ENCODE assay signal across 1 cellular context in the genomic region with DNA sequence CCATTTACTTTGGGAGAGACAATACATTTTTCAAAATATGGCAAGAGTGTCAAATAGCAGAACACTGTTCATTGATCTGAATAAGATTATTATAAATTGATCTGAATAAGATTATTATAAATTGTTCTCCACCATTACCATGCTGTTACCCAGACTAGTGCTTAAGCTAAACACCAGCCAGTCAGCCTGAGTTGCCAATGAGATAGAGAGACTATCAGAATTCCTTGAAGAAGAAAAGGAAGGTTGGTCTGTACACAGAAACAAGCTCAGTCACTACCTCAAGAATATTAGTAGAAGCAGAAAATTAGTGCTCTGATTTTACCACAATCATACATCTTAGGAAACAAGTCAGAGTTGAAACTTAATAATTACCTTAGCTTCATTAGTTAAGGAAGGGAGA.
TF ChIP-seq lines count a peak whose summit lies in the region.

No MANE protein-coding gene starts in this region.

TF ChIP-seq in GM23338, 12 proteins besides CTCF, POLR2A, EP300 and RAD21:
- TF ChIP-seq, protein P1, sequence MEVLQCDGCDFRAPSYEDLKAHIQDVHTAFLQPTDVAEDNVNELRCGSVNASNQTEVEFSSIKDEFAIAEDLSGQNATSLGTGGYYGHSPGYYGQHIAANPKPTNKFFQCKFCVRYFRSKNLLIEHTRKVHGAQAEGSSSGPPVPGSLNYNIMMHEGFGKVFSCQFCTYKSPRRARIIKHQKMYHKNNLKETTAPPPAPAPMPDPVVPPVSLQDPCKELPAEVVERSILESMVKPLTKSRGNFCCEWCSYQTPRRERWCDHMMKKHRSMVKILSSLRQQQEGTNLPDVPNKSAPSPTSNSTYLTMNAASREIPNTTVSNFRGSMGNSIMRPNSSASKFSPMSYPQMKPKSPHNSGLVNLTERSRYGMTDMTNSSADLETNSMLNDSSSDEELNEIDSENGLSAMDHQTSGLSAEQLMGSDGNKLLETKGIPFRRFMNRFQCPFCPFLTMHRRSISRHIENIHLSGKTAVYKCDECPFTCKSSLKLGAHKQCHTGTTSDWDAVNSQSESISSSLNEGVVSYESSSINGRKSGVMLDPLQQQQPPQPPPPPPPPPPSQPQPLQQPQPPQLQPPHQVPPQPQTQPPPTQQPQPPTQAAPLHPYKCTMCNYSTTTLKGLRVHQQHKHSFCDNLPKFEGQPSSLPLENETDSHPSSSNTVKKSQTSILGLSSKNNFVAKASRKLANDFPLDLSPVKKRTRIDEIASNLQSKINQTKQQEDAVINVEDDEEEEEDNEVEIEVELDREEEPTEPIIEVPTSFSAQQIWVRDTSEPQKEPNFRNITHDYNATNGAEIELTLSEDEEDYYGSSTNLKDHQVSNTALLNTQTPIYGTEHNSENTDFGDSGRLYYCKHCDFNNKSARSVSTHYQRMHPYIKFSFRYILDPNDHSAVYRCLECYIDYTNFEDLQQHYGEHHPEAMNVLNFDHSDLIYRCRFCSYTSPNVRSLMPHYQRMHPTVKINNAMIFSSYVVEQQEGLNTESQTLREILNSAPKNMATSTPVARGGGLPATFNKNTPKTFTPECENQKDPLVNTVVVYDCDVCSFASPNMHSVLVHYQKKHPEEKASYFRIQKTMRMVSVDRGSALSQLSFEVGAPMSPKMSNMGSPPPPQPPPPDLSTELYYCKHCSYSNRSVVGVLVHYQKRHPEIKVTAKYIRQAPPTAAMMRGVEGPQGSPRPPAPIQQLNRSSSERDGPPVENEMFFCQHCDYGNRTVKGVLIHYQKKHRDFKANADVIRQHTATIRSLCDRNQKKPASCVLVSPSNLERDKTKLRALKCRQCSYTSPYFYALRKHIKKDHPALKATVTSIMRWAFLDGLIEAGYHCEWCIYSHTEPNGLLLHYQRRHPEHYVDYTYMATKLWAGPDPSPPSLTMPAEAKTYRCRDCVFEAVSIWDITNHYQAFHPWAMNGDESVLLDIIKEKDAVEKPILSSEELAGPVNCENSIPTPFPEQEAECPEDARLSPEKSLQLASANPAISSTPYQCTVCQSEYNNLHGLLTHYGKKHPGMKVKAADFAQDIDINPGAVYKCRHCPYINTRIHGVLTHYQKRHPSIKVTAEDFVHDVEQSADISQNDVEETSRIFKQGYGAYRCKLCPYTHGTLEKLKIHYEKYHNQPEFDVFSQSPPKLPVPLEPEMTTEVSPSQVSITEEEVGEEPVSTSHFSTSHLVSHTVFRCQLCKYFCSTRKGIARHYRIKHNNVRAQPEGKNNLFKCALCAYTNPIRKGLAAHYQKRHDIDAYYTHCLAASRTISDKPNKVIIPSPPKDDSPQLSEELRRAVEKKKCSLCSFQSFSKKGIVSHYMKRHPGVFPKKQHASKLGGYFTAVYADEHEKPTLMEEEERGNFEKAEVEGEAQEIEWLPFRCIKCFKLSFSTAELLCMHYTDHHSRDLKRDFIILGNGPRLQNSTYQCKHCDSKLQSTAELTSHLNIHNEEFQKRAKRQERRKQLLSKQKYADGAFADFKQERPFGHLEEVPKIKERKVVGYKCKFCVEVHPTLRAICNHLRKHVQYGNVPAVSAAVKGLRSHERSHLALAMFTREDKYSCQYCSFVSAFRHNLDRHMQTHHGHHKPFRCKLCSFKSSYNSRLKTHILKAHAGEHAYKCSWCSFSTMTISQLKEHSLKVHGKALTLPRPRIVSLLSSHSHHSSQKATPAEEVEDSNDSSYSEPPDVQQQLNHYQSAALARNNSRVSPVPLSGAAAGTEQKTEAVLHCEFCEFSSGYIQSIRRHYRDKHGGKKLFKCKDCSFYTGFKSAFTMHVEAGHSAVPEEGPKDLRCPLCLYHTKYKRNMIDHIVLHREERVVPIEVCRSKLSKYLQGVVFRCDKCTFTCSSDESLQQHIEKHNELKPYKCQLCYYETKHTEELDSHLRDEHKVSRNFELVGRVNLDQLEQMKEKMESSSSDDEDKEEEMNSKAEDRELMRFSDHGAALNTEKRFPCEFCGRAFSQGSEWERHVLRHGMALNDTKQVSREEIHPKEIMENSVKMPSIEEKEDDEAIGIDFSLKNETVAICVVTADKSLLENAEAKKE (CRISPR knock-in tag; IDR thresholded peaks at IDR 0.05) = no peak
- TF ChIP-seq ZNF331 (CRISPR knock-in tag; IDR thresholded peaks at IDR 0.05; ENCODE audit: low read depth) (no peak), JUNB (IDR thresholded peaks at IDR 0.05; ENCODE audit: unreplicated experiment) (no peak), ZNF114 (CRISPR knock-in tag; IDR thresholded peaks at IDR 0.05) (no peak), POLR2AphosphoS5 (IDR thresholded peaks at IDR 0.05; ENCODE audit: low read depth) (no peak), NANOG (IDR thresholded peaks at IDR 0.05; ENCODE audit: borderline replicate concordance) (no peak), CREB1 (CRISPR knock-in tag; IDR thresholded peaks at IDR 0.05; ENCODE audit: low read depth) (no peak), EZH2phosphoT487 (IDR thresholded peaks at IDR 0.05; ENCODE audit: unreplicated experiment) (no peak), EZH2 (IDR thresholded peaks at IDR 0.05; ENCODE audit: low read depth, unreplicated experiment) (no peak), STAT1 (IDR thresholded peaks at IDR 0.05; ENCODE audit: unreplicated experiment) (no peak)
- TF ChIP-seq, protein P2, sequence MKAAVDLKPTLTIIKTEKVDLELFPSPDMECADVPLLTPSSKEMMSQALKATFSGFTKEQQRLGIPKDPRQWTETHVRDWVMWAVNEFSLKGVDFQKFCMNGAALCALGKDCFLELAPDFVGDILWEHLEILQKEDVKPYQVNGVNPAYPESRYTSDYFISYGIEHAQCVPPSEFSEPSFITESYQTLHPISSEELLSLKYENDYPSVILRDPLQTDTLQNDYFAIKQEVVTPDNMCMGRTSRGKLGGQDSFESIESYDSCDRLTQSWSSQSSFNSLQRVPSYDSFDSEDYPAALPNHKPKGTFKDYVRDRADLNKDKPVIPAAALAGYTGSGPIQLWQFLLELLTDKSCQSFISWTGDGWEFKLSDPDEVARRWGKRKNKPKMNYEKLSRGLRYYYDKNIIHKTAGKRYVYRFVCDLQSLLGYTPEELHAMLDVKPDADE (IDR thresholded peaks at IDR 0.05) = no peak
- TF ChIP-seq, protein P3, sequence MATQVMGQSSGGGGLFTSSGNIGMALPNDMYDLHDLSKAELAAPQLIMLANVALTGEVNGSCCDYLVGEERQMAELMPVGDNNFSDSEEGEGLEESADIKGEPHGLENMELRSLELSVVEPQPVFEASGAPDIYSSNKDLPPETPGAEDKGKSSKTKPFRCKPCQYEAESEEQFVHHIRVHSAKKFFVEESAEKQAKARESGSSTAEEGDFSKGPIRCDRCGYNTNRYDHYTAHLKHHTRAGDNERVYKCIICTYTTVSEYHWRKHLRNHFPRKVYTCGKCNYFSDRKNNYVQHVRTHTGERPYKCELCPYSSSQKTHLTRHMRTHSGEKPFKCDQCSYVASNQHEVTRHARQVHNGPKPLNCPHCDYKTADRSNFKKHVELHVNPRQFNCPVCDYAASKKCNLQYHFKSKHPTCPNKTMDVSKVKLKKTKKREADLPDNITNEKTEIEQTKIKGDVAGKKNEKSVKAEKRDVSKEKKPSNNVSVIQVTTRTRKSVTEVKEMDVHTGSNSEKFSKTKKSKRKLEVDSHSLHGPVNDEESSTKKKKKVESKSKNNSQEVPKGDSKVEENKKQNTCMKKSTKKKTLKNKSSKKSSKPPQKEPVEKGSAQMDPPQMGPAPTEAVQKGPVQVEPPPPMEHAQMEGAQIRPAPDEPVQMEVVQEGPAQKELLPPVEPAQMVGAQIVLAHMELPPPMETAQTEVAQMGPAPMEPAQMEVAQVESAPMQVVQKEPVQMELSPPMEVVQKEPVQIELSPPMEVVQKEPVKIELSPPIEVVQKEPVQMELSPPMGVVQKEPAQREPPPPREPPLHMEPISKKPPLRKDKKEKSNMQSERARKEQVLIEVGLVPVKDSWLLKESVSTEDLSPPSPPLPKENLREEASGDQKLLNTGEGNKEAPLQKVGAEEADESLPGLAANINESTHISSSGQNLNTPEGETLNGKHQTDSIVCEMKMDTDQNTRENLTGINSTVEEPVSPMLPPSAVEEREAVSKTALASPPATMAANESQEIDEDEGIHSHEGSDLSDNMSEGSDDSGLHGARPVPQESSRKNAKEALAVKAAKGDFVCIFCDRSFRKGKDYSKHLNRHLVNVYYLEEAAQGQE (IDR thresholded peaks at IDR 0.05; ENCODE audit: unreplicated experiment) = no peak
